ENCODE assay signal across 16 cellular contexts in the genomic region with DNA sequence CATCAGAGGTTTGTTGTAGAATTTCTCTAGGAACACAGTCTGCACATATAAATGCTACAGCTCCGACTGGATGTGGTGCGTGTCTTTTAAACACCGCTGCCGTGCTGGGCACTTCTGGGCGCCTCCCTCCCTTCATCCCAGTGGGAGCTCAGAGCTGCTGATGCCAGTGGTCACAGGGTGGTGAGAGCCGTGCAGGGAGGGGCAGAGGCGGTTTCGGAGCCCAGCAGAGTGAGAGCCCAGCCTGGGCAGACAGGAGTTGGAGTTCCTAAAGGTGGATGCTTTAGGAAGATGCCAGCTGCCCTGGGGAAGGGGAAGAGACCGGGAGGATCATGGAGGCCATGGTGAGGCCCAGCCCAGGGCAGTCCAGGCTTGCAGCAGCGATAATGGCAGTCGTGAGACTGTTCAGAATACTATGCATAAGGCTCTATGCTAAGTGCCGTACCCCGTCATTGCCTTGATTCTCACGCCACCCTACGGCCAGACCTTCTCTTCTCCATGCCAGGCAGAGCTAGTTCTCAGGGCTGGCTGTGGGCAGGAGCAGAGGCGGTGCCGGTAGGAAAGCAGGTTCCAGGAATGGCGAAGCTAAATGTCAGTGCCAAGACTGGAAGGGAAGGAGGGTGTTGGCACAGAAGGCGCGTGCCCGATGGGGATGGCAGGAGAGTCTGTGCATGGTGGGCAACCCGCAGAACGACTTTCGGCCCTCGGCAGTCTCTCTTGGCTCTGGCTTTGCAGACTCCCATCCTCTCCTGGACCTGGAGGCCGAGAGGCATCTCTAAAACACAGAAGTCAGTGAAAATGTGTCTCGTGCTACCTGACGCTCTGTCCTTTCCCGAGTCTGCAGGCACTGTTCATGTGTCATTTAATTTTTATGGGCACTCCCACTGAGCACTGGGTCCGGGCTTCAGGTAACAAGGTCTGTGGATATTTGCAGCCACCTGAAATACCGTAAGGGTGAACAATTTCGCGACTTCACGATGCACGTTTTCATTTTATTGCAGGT.
"Had no signal": no experiment of that assay in that cellular context is flagged by ENCODE, and none has a peak within 500 bp of the region (broad histone marks: within the 10 kb centered on the region; RNA-seq: fewer than 3 reads in every experiment).

No MANE protein-coding gene starts in this region.

- H3K4me1 Mint-ChIP-seq: activated B cell treated with CpG ODN at 0.5 μM for 24 hours, T-cell had no signal

- H3K27ac ChIP-seq: cardiac muscle cell, colonic mucosa, left lung, prostate gland, right atrium auricular region, tibial nerve had no signal

- ATAC-seq: left lung; SK-N-SH treated with all-trans-retinoic acid at 6 μM for 48 hours; stimulated activated naive CD8-positive, alpha-beta T cell treated with anti-CD3 and anti-CD28 coated beads, Interleukin-15, Interleukin-2, amounts not matched to agents 100 U/mL and 50 U/mL, for 24 hours; T-cell had no signal

- H3K4me3 Mint-ChIP-seq: activated B cell treated with CpG ODN at 0.5 μM for 24 hours; activated naive CD8-positive, alpha-beta T cell; nephron progenitor cell; T-cell had no signal

- H3K27me3 Mint-ChIP-seq: activated B cell treated with CpG ODN at 0.5 μM for 24 hours; activated naive CD8-positive, alpha-beta T cell; T-cell had no signal

- H3K36me3 Mint-ChIP-seq: T-cell had no signal

- H3K27me3 ChIP-seq: cardiac muscle cell, colonic mucosa, left lung, right atrium auricular region, tibial nerve had no signal

- H3K27ac Mint-ChIP-seq: activated B cell treated with CpG ODN at 0.5 μM for 24 hours; activated naive CD8-positive, alpha-beta T cell; T-cell had no signal

- H3K4me1 ChIP-seq: colonic mucosa, left lung, prostate gland, right atrium auricular region, tibial nerve had no signal

- H3K36me3 ChIP-seq: cardiac muscle cell, colonic mucosa, left lung, prostate gland, right atrium auricular region, tibial nerve had no signal

- H3K4me3 ChIP-seq: cardiac muscle cell, colonic mucosa, left lung, prostate gland, right atrium auricular region, tibial nerve had no signal

- H3K9me3 ChIP-seq: colonic mucosa, prostate gland had no signal

- DNase-seq: activated B cell treated with CpG ODN at 0.5 μM for 24 hours; activated CD4-positive, alpha-beta T cell treated with anti-CD3 and anti-CD28 coated beads for 48 hours; amygdala; colonic mucosa; kidney; left lung; mammary epithelial cell; nephron progenitor cell; stimulated activated naive CD8-positive, alpha-beta T cell treated with anti-CD3 and anti-CD28 coated beads, Interleukin-15, Interleukin-2, amounts not matched to agents 100 U/mL and 50 U/mL, for 24 hours; T-cell had no signal
